8 cellular contexts compared by ENCODE assay signal in genomic region chr1:109373696-109374095, GRCh38. TPM values are rescaled to one million over a fixed set of nuclear protein-coding genes. Genes with fewer than 3 reads are reported as not detected.
DNase-seq lines count a peak whose midpoint lies in the region; TF ChIP-seq lines count a peak whose summit lies in the region.
"Not testable (repeated sequence)": the region's sequence is repeated elsewhere in the genome, so short reads cannot be mapped to it uniquely, and the experiment has no call there.
"Had no signal": no experiment of that assay in that cellular context is flagged by ENCODE, and none has a peak within 500 bp of the region (broad histone marks: within the 10 kb centered on the region; RNA-seq: fewer than 3 reads in every experiment).

No MANE protein-coding gene starts in this region.

- TF ChIP-seq CTCF in ascending aorta (IDR thresholded peaks at IDR 0.05); esophagus muscularis mucosa (IDR thresholded peaks at IDR 0.05); smooth muscle cell (IDR thresholded peaks at IDR 0.05; ENCODE audit: borderline replicate concordance, insufficient read depth, poor library complexity, severe bottlenecking); tibial artery (IDR thresholded peaks at IDR 0.05): not testable (repeated sequence)

- not testable (repeated sequence) for H3K27me3 Mint-ChIP-seq in activated CD4-positive, alpha-beta T cell treated with anti-CD3 and anti-CD28 coated beads, Interleukin-2, amount 10 ng/mL, durations not matched to agents 7 days and 5 days

- not testable (repeated sequence) for H3K18ac ChIP-seq in mesenchymal stem cell (ENCODE audit: low read depth in 1 of 2, low read length in 2 of 2)

- H3K14ac ChIP-seq in mesenchymal stem cell (ENCODE audit: low read length in 2 of 2) = not testable (repeated sequence)

- H3K4me1 Mint-ChIP-seq in activated CD4-positive, alpha-beta T cell treated with anti-CD3 and anti-CD28 coated beads, Interleukin-2, amount 10 ng/mL, durations not matched to agents 7 days and 5 days = peaks cover 57% of the 10 kb centered on the region

- CTCF ChIA-PET in activated CD4-positive, alpha-beta T cell treated with anti-CD3 and anti-CD28 coated beads, Interleukin-2, amount 10 ng/mL, durations not matched to agents 7 days and 5 days (lab: Charles Lee) = interaction anchor here (2.2 kb wide), 1 partner anchor 164 kb away, joined by 4 read pairs; no protein-coding TSS in a partner anchor

- H2BK15ac ChIP-seq in mesenchymal stem cell (ENCODE audit: low read depth, poor library complexity, severe bottlenecking) = not testable (repeated sequence)

- not testable (repeated sequence) for H2AFZ ChIP-seq in mesenchymal stem cell (ENCODE audit: low read depth, low read length); smooth muscle cell (ENCODE audit: low read depth)

- peaks cover 0 to 14% (median 0%) of the 10 kb centered on the region in 11 experiments; a peak in 2 of 22 replicates for H4K20me1 ChIP-seq in BLaER1 treated with 17β-estradiol and CSF1 and Interleukin-3, amounts not matched to agents 10 nM and 100 nM
- H4K20me1 ChIP-seq in smooth muscle cell (ENCODE audit: low read depth) = not testable (repeated sequence)

- not testable (repeated sequence) for H3K4me3 Mint-ChIP-seq in activated CD4-positive, alpha-beta T cell treated with anti-CD3 and anti-CD28 coated beads, Interleukin-2, amount 10 ng/mL, durations not matched to agents 7 days and 5 days

- not testable (repeated sequence) for H2BK12ac ChIP-seq in mesenchymal stem cell (ENCODE audit: low read length in 2 of 2)

- intact Hi-C loops in ascending aorta (cut with DNase I); esophagus muscularis mucosa (cut with DNase I); tibial artery (cut with DNase I; ENCODE audit: low total_unique reads): not testable (repeated sequence)

- H3K4me1 ChIP-seq in BLaER1 treated with 17β-estradiol and CSF1 and Interleukin-3, amounts not matched to agents 10 nM and 100 nM = peaks cover 42 to 56% (median 51%) of the 10 kb centered on the region in 10 experiments
- H3K4me1 ChIP-seq in ascending aorta = peaks cover 11 to 66% of the 10 kb centered on the region in 2 donors
- H3K4me1 ChIP-seq in esophagus muscularis mucosa = peaks cover 52 to 98% (median 90%) of the 10 kb centered on the region in 4 donors
- H3K4me1 ChIP-seq in mesenchymal stem cell (ENCODE audit: control insufficient read depth, insufficient read depth, low read depth, low read length) = not testable (repeated sequence)
- H3K4me1 ChIP-seq in smooth muscle cell (ENCODE audit: low read depth) = peaks cover 26% of the 10 kb centered on the region
- H3K4me1 ChIP-seq in tibial artery = peaks cover 0 to 97% (median 57%) of the 10 kb centered on the region in 4 donors

- not testable (repeated sequence) for H3K36me3 Mint-ChIP-seq in activated CD4-positive, alpha-beta T cell treated with anti-CD3 and anti-CD28 coated beads, Interleukin-2, amount 10 ng/mL, durations not matched to agents 7 days and 5 days (ENCODE audit: low read depth)

- not testable (repeated sequence) for H4K91ac ChIP-seq in mesenchymal stem cell (ENCODE audit: low read length)

- TF ChIP-seq EP300 in esophagus muscularis mucosa (IDR thresholded peaks at IDR 0.05) = not testable (repeated sequence)

- H3K27ac ChIP-seq in BLaER1 treated with 17β-estradiol and CSF1 and Interleukin-3, amounts not matched to agents 10 nM and 100 nM = peak overlapping the region in 1 of 11 experiments; percentile 22; a peak in 1 of 22 replicates
- peak overlapping the region; percentile 87 to 92 for H3K27ac ChIP-seq in ascending aorta
- H3K27ac ChIP-seq in esophagus muscularis mucosa (replicated peaks in 1 of 4) = peak overlapping the region in 3 of 4 donors; percentile 11 to 89 (median 85)
- not testable (repeated sequence) for H3K27ac ChIP-seq in mesenchymal stem cell (ENCODE audit: low read length, poor library complexity, severe bottlenecking)
- peak overlapping the region; percentile 10 for H3K27ac ChIP-seq in smooth muscle cell (ENCODE audit: low read depth)
- H3K27ac ChIP-seq in tibial artery = peak overlapping the region; percentile 82 to 85

- peak overlapping the region in 1 of 11 experiments; percentile 45; a peak in 2 of 22 replicates for H3K9ac ChIP-seq in BLaER1 treated with 17β-estradiol and CSF1 and Interleukin-3, amounts not matched to agents 10 nM and 100 nM
- not testable (repeated sequence) for H3K9ac ChIP-seq in mesenchymal stem cell (ENCODE audit: low read length); smooth muscle cell (ENCODE audit: low read depth)

- not testable (repeated sequence) for H2BK5ac ChIP-seq in mesenchymal stem cell (ENCODE audit: low read depth, low read length, poor library complexity, severe bottlenecking)

- H3K9me3 Mint-ChIP-seq in activated CD4-positive, alpha-beta T cell treated with anti-CD3 and anti-CD28 coated beads, Interleukin-2, amount 10 ng/mL, durations not matched to agents 7 days and 5 days = not testable (repeated sequence)

- H2AK5ac ChIP-seq in mesenchymal stem cell (ENCODE audit: low read length, severe bottlenecking) = peak overlapping the region; percentile 50

- H3F3A ChIP-seq in smooth muscle cell (ENCODE audit: low read depth) = peaks cover 20% of the 10 kb centered on the region

- 95% methylated on average over 2 of the region's 2 CpGs for WGBS in esophagus muscularis mucosa
- 94% methylated on average over 2 of the region's 2 CpGs for WGBS in mesenchymal stem cell
- WGBS in smooth muscle cell (ENCODE audit: low lambda C conversion rate) = 100% methylated on average over 2 of the region's 2 CpGs

- peak overlapping the region; percentile 12 for H3K27ac Mint-ChIP-seq in activated CD4-positive, alpha-beta T cell treated with anti-CD3 and anti-CD28 coated beads, Interleukin-2, amount 10 ng/mL, durations not matched to agents 7 days and 5 days

- not testable (repeated sequence) for DNase-seq in activated CD4-positive, alpha-beta T cell treated with anti-CD3 and anti-CD28 coated beads, Interleukin-2, amount 10 ng/mL, durations not matched to agents 7 days and 5 days; ascending aorta (ENCODE audit: low spot score in 2 of 2); esophagus muscularis mucosa (ENCODE audit: extremely low spot score); mesenchymal stem cell; smooth muscle cell (lab: John Stamatoyannopoulos, UW; ENCODE audit: unreplicated experiment); tibial artery

- peaks cover 15% of the 10 kb centered on the region for H3K79me2 ChIP-seq in smooth muscle cell (ENCODE audit: low read depth)

- peaks cover 0 to 14% (median 10%) of the 10 kb centered on the region in 11 experiments; a peak in 11 of 22 replicates for H3K9me3 ChIP-seq in BLaER1 treated with 17β-estradiol and CSF1 and Interleukin-3, amounts not matched to agents 10 nM and 100 nM (replicated peaks in 1 of 11)
- not testable (repeated sequence) for H3K9me3 ChIP-seq in ascending aorta; esophagus muscularis mucosa; mesenchymal stem cell (ENCODE audit: control insufficient read depth, low read length); smooth muscle cell (replicated peaks; ENCODE audit: low read depth); tibial artery

- not testable (repeated sequence) for H3K4me3 ChIP-seq in BLaER1 treated with 17β-estradiol and CSF1 and Interleukin-3, amounts not matched to agents 10 nM and 100 nM; ascending aorta; esophagus muscularis mucosa; mesenchymal stem cell (ENCODE audit: insufficient read depth in 1 of 2, low read depth in 1 of 2, low read length in 2 of 2); smooth muscle cell
- H3K4me3 ChIP-seq in tibial artery = peak overlapping the region in 1 of 2 donors; percentile 10

- POLR2A ChIA-PET in activated CD4-positive, alpha-beta T cell treated with anti-CD3 and anti-CD28 coated beads, Interleukin-2, amount 10 ng/mL, durations not matched to agents 7 days and 5 days (lab: Charles Lee) = not testable (repeated sequence)

- not testable (repeated sequence) for H3K23ac ChIP-seq in mesenchymal stem cell (ENCODE audit: low read length in 2 of 2)

- TF ChIP-seq POLR2A in esophagus muscularis mucosa (IDR thresholded peaks at IDR 0.05; ENCODE audit: low read depth) = not testable (repeated sequence)

- H3K36me3 ChIP-seq in BLaER1 treated with 17β-estradiol and CSF1 and Interleukin-3, amounts not matched to agents 10 nM and 100 nM; ascending aorta; esophagus muscularis mucosa; mesenchymal stem cell (ENCODE audit: control insufficient read depth in 1 of 2, insufficient read depth in 2 of 2, low read depth in 1 of 2, low read length in 2 of 2); smooth muscle cell (ENCODE audit: low read depth); tibial artery: not testable (repeated sequence)

- peak overlapping the region in 10 of 11 experiments; percentile 5 to 93 (median 62); a peak in 15 of 22 replicates for H3K4me2 ChIP-seq in BLaER1 treated with 17β-estradiol and CSF1 and Interleukin-3, amounts not matched to agents 10 nM and 100 nM
- not testable (repeated sequence) for H3K4me2 ChIP-seq in mesenchymal stem cell (ENCODE audit: low read length, poor library complexity, severe bottlenecking); smooth muscle cell

- H4K8ac ChIP-seq in mesenchymal stem cell (ENCODE audit: low read length) = not testable (repeated sequence)

- not testable (repeated sequence) for H2BK120ac ChIP-seq in mesenchymal stem cell (ENCODE audit: low read depth, low read length)

- peak overlapping the region in 1 of 2 experiments; percentile 26 for H3K4ac ChIP-seq in mesenchymal stem cell (ENCODE audit: low read depth in 1 of 2, low read length in 2 of 2)

- not testable (repeated sequence) for H3K27me3 ChIP-seq in BLaER1 treated with 17β-estradiol and CSF1 and Interleukin-3, amounts not matched to agents 10 nM and 100 nM; ascending aorta; esophagus muscularis mucosa; mesenchymal stem cell (ENCODE audit: control insufficient read depth in 1 of 2, insufficient read depth in 1 of 2, low read length in 2 of 2); smooth muscle cell (ENCODE audit: low read depth); tibial artery

- not testable (repeated sequence) for H3K79me1 ChIP-seq in mesenchymal stem cell (replicated peaks; ENCODE audit: low read length, poor library complexity, severe bottlenecking)

RNA-seq across cellular contexts. Expression of gene SORT1, which starts 24.0 kb away (rescaled TPM):
- total RNA-seq in activated CD4-positive, alpha-beta T cell treated with anti-CD3 and anti-CD28 coated beads, Interleukin-2, amount 10 ng/mL, durations not matched to agents 7 days and 5 days = 1 to 10 TPM; 1.5 to 1.9 TPM
- total RNA-seq in ascending aorta (111 TPM), esophagus muscularis mucosa (100 to 1,000 TPM in 3 of 4 donors, 10 to 100 TPM in 1; 92.6 to 136 (median 134) TPM), smooth muscle cell (28.7 and 31.4 TPM in 2 replicates)
- 42.3 TPM for polyA plus RNA-seq in mesenchymal stem cell (2013, experiment 1 of 2)
- 43.1 TPM for polyA plus RNA-seq in mesenchymal stem cell (2013, experiment 2 of 2)
- 9.8 and 17.0 TPM in 2 replicates for polyA plus RNA-seq in smooth muscle cell
- polyA plus RNA-seq: CD4-positive, CD25-positive, alpha-beta regulatory T cell had no signal

RNA-seq across cellular contexts. Expression of gene PSMA5, which starts 52.6 kb away (rescaled TPM):
- 100 to 1,000 TPM; 157 to 174 TPM for total RNA-seq in activated CD4-positive, alpha-beta T cell treated with anti-CD3 and anti-CD28 coated beads, Interleukin-2, amount 10 ng/mL, durations not matched to agents 7 days and 5 days
- total RNA-seq in ascending aorta = 2.6 TPM
- 10 to 100 TPM; 15.8 to 29.8 (median 27.4) TPM for total RNA-seq in esophagus muscularis mucosa
- 80.5 TPM for polyA plus RNA-seq in mesenchymal stem cell (2013, experiment 1 of 2)
- 87.1 TPM for polyA plus RNA-seq in mesenchymal stem cell (2013, experiment 2 of 2)
- 54.0 and 57.2 TPM in 2 replicates for total RNA-seq in smooth muscle cell
- 89.8 and 93.9 TPM in 2 replicates for polyA plus RNA-seq in smooth muscle cell

Comparison
In these comparisons a context has a peak if more than half of its experiments do, and no peak if none do; other contexts are left out.
1. RNA of gene SORT1, which starts 24.0 kb away (total RNA-seq): 92.6 to 136 TPM in esophagus muscularis mucosa, 111 TPM in ascending aorta (single experiment) and 28.7 to 31.4 TPM in smooth muscle cell; 1.5 to 1.9 TPM in activated CD4-positive, alpha-beta T cell treated with anti-CD3 and anti-CD28 coated beads, Interleukin-2, amount 10 ng/mL, durations not matched to agents 7 days and 5 days; every median in the first group is over 10 times any median in the second.